ENCODE assay signal across 16 cellular contexts in the genomic region with DNA sequence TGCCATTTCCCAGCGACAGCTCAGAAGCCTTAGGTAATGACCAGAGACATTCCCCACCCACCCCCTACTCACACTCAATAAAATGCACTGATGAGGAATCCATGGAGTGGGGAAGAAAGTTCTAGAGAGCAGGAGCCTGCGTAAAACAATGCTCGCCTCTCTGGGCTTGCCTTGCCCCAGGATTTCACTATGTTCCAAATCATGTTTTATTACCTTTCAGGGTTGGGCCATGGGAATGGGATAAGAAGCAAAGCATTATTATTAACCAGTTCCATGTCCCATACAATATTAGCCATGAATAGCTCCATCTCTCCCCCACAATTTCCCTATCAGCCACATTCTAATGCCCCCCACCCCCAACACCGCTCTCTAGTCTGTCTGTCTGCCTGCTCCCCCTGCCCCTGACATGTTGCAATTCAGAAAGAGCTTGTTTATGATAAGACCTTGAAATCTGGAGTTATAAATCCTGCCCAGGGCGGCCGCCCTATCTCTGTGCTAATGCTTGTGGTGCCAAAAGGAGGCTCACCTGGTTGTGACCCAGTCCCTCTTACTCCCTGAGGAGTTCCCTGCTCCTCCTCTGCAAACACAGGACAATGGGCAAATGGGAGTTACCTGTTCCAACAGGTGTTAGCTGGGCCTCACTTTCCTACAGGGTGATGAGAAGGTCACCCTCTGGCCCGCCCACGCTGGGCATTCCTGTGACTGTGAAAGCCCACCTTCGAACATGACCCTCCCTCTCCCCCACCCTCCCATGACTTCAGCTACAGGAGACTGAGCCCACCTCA. TPM values are rescaled to one million over a fixed set of nuclear protein-coding genes. Genes with fewer than 3 reads are reported as not detected.
A peak's percentile ranks its signal among the peaks of the same experiment; 100 is the strongest.
DNase-seq lines count a peak whose midpoint lies in the region; ATAC-seq and TF ChIP-seq lines count a peak whose summit lies in the region.
"Had no signal": no experiment of that assay in that cellular context is flagged by ENCODE, and none has a peak within 500 bp of the region (broad histone marks: within the 10 kb centered on the region; RNA-seq: fewer than 3 reads in every experiment).

No MANE protein-coding gene starts in this region.

- no peaks in the 10 kb centered on the region for H3K79me1 ChIP-seq in H9 (ENCODE audit: insufficient read depth, low read depth, low read length, poor library complexity, severe bottlenecking)

- H3K9me3 ChIP-seq in H9 (ENCODE audit: control insufficient read depth, low read depth, low read length), result no peaks in the 10 kb centered on the region
- H3K9me3 ChIP-seq: BLaER1 treated with 17β-estradiol and CSF1 and Interleukin-3, amounts not matched to agents 10 nM and 100 nM; tibial artery had no signal

- TF ChIP-seq CTCF in H9 (conservative IDR thresholded peaks at IDR 0.05), result no peak
- TF ChIP-seq CTCF in osteocyte (IDR thresholded peaks at IDR 0.05), result no peak
- TF ChIP-seq CTCF in activated CD8-positive, alpha-beta T cell treated with anti-CD3 and anti-CD28 coated beads for 36 hours (IDR thresholded peaks at IDR 0.05), result no peak

- H3K4me3 Mint-ChIP-seq in H9, result no peak overlapping the region
- no peak overlapping the region for H3K4me3 Mint-ChIP-seq in osteocyte (ENCODE audit: unreplicated experiment)
- no peak overlapping the region for H3K4me3 Mint-ChIP-seq in activated CD8-positive, alpha-beta T cell treated with anti-CD3 and anti-CD28 coated beads for 36 hours
- H3K4me3 Mint-ChIP-seq: activated naive CD4-positive, alpha-beta T cell treated with anti-CD3 and anti-CD28 coated beads, Interleukin-2, amount 10 ng/mL, durations not matched to agents 7 days and 5 days; effector memory CD8-positive, alpha-beta T cell; memory B cell had no signal

- H3K4me2 ChIP-seq in H9 (ENCODE audit: insufficient read depth, insufficient read length, low read length), result no peak overlapping the region
- H3K4me2 ChIP-seq: BLaER1 treated with 17β-estradiol and CSF1 and Interleukin-3, amounts not matched to agents 10 nM and 100 nM had no signal

- no peak overlapping the region for H3K9ac ChIP-seq in H9 (ENCODE audit: extremely low read depth, insufficient read length, low read length)
- H3K9ac ChIP-seq: BLaER1 treated with 17β-estradiol and CSF1 and Interleukin-3, amounts not matched to agents 10 nM and 100 nM had no signal

- no peak overlapping the region for H3K56ac ChIP-seq in H9 (ENCODE audit: insufficient read length, low read depth, low read length)

- ATAC-seq in activated CD8-positive, alpha-beta T cell treated with anti-CD3 and anti-CD28 coated beads for 36 hours, result no peak
- no peak for ATAC-seq in GM19397 (IDR thresholded peaks at IDR 0.05; ENCODE audit: unreplicated experiment)
- ATAC-seq in GM21825 (IDR thresholded peaks at IDR 0.05; ENCODE audit: unreplicated experiment), result no peak
- ATAC-seq: effector memory CD8-positive, alpha-beta T cell had no signal

- no peak overlapping the region for H2AK5ac ChIP-seq in H9 (ENCODE audit: insufficient read length, low read length)

- no peak overlapping the region for H3K14ac ChIP-seq in H9 (ENCODE audit: insufficient read depth, low read length)

- H3K23me2 ChIP-seq in H9 (ENCODE audit: insufficient read length, low read depth, low read length, poor library complexity, severe bottlenecking), result no peaks in the 10 kb centered on the region

- H3K9me3 Mint-ChIP-seq in H9, result no peaks in the 10 kb centered on the region
- H3K9me3 Mint-ChIP-seq in osteocyte (ENCODE audit: unreplicated experiment), result no peaks in the 10 kb centered on the region
- no peaks in the 10 kb centered on the region for H3K9me3 Mint-ChIP-seq in activated CD8-positive, alpha-beta T cell treated with anti-CD3 and anti-CD28 coated beads for 36 hours
- H3K9me3 Mint-ChIP-seq: activated naive CD4-positive, alpha-beta T cell treated with anti-CD3 and anti-CD28 coated beads, Interleukin-2, amount 10 ng/mL, durations not matched to agents 7 days and 5 days; effector memory CD8-positive, alpha-beta T cell; memory B cell had no signal

- H4K5ac ChIP-seq in H9 (ENCODE audit: insufficient read length, low read depth, low read length), result no peak overlapping the region

- CTCF ChIA-PET in activated CD8-positive, alpha-beta T cell treated with anti-CD3 and anti-CD28 coated beads for 36 hours (lab: Charles Lee), result no interaction called here

- H3K18ac ChIP-seq in H9 (ENCODE audit: insufficient read length, low read depth, low read length), result no peak overlapping the region

- H3K4me1 Mint-ChIP-seq in H9 (peaks cover 7 to 10% of the 10 kb centered on the region in 2 experiments), osteocyte (ENCODE audit: unreplicated experiment) (peaks cover 10% of the 10 kb centered on the region)
- H3K4me1 Mint-ChIP-seq in activated CD8-positive, alpha-beta T cell treated with anti-CD3 and anti-CD28 coated beads for 36 hours (ENCODE audit: low read depth), result no peaks in the 10 kb centered on the region
- H3K4me1 Mint-ChIP-seq: activated naive CD4-positive, alpha-beta T cell treated with anti-CD3 and anti-CD28 coated beads, Interleukin-2, amount 10 ng/mL, durations not matched to agents 7 days and 5 days; memory B cell had no signal

- H3K36me3 Mint-ChIP-seq in H9 (ENCODE audit: insufficient read depth in 1 of 3, low read depth in 3 of 3), result no peaks in the 10 kb centered on the region
- no peaks in the 10 kb centered on the region for H3K36me3 Mint-ChIP-seq in osteocyte (ENCODE audit: unreplicated experiment)
- H3K36me3 Mint-ChIP-seq in activated CD8-positive, alpha-beta T cell treated with anti-CD3 and anti-CD28 coated beads for 36 hours (ENCODE audit: low read depth), result no peaks in the 10 kb centered on the region
- H3K36me3 Mint-ChIP-seq: activated naive CD4-positive, alpha-beta T cell treated with anti-CD3 and anti-CD28 coated beads, Interleukin-2, amount 10 ng/mL, durations not matched to agents 7 days and 5 days; memory B cell had no signal

- no peak overlapping the region for H4K91ac ChIP-seq in H9 (ENCODE audit: insufficient read length, low read depth, low read length)

- H3K27me3 ChIP-seq in H9 (ENCODE audit: insufficient read depth, low read length), result no peaks in the 10 kb centered on the region
- H3K27me3 ChIP-seq: BLaER1 treated with 17β-estradiol and CSF1 and Interleukin-3, amounts not matched to agents 10 nM and 100 nM had no signal

- H2BK5ac ChIP-seq in H9 (ENCODE audit: insufficient read length, low read length), result no peak overlapping the region

- WGBS in H9 (ENCODE audit: extremely low coverage, insufficient read length, low lambda C conversion rate), result no CpG with 5 or more reads among the region's 9 CpGs

- H3K27ac Mint-ChIP-seq in H9 (peak overlapping the region in 2 of 3 experiments; percentile 40 to 77; a peak in 3 of 7 replicates), osteocyte (ENCODE audit: unreplicated experiment) (peak overlapping the region; percentile 38)
- H3K27ac Mint-ChIP-seq in activated CD8-positive, alpha-beta T cell treated with anti-CD3 and anti-CD28 coated beads for 36 hours, result no peak overlapping the region
- H3K27ac Mint-ChIP-seq: activated naive CD4-positive, alpha-beta T cell treated with anti-CD3 and anti-CD28 coated beads, Interleukin-2, amount 10 ng/mL, durations not matched to agents 7 days and 5 days; effector memory CD8-positive, alpha-beta T cell; memory B cell had no signal

- no peaks in the 10 kb centered on the region for H3K4me1 ChIP-seq in H9 (ENCODE audit: insufficient read depth, low read length)
- H3K4me1 ChIP-seq: tibial artery had no signal

- H3K27ac ChIP-seq in H9 (ENCODE audit: insufficient read length, low read depth, low read length) (no peak overlapping the region), epithelial cell of prostate (peak overlapping the region; percentile 82)
- H3K27ac ChIP-seq: tibial artery had no signal

- H2AFZ ChIP-seq in H9 (ENCODE audit: low read length), result no peak overlapping the region

- H3K4ac ChIP-seq in H9 (ENCODE audit: low read depth, low read length), result no peak overlapping the region

- no peak overlapping the region for H2BK20ac ChIP-seq in H9 (ENCODE audit: low read depth, low read length, poor library complexity, severe bottlenecking)

- no peak overlapping the region for H3T11ph ChIP-seq in H9 (ENCODE audit: low read length)

- DNase-seq in H9 (no peak), NCI-H510A treated with DMSO at 0.1 percent for 48 hours (lab: John Stamatoyannopoulos, UW) (peak; percentile 92), epithelial cell of prostate (ENCODE audit: low read depth, low spot score) (no peak), osteocyte (ENCODE audit: extremely low spot score, unreplicated experiment) (no peak), glomerular visceral epithelial cell (ENCODE audit: extremely low spot score) (no peak)
- no peak for DNase-seq in activated CD8-positive, alpha-beta T cell treated with anti-CD3 and anti-CD28 coated beads for 36 hours
- DNase-seq: activated naive CD4-positive, alpha-beta T cell treated with anti-CD3 and anti-CD28 coated beads, Interleukin-2, amount 10 ng/mL, durations not matched to agents 7 days and 5 days; effector memory CD8-positive, alpha-beta T cell; foreskin melanocyte; NCI-H1930; SHP77; tibial artery had no signal

- intact Hi-C loops in activated CD8-positive, alpha-beta T cell treated with anti-CD3 and anti-CD28 coated beads for 36 hours (cut with micrococcal nuclease), result no loop called here

- no peaks in the 10 kb centered on the region for H4K20me1 ChIP-seq in H9 (ENCODE audit: control insufficient read depth, insufficient read depth, insufficient read length)
- H4K20me1 ChIP-seq: BLaER1 treated with 17β-estradiol and CSF1 and Interleukin-3, amounts not matched to agents 10 nM and 100 nM had no signal

- H2BK120ac ChIP-seq in H9 (ENCODE audit: low read depth, low read length, poor library complexity, severe bottlenecking), result no peak overlapping the region

- no peaks in the 10 kb centered on the region for H3K79me2 ChIP-seq in H9 (ENCODE audit: insufficient read depth, low read length)

- H3K27me3 Mint-ChIP-seq in H9 (ENCODE audit: low read depth) (no peaks in the 10 kb centered on the region; the same call in 1 of the 2 replicates), osteocyte (ENCODE audit: unreplicated experiment) (no peaks in the 10 kb centered on the region)
- peaks cover 3% of the 10 kb centered on the region for H3K27me3 Mint-ChIP-seq in activated CD8-positive, alpha-beta T cell treated with anti-CD3 and anti-CD28 coated beads for 36 hours

- H4K8ac ChIP-seq in H9 (replicated peaks; ENCODE audit: insufficient read length, low read depth, low read length), result no peak overlapping the region

- H3K23ac ChIP-seq in H9 (ENCODE audit: insufficient read length, low read depth, low read length), result no peak overlapping the region

- H2BK12ac ChIP-seq in H9 (ENCODE audit: insufficient read length, low read depth, low read length), result no peak overlapping the region

- POLR2A ChIA-PET in activated CD8-positive, alpha-beta T cell treated with anti-CD3 and anti-CD28 coated beads for 36 hours (lab: Charles Lee), result interaction anchor here (0.6 to 1.2 kb wide), 2 partner anchors 9 to 27 kb away, joined by 3 read pairs; no protein-coding TSS in a partner anchor

- no peak overlapping the region for H2BK15ac ChIP-seq in H9 (ENCODE audit: low read depth, low read length)

RNA-seq across cellular contexts. Expression of a gene that starts 28.0 kb away (rescaled TPM):
- 58.9 and 65.4 TPM in 2 replicates for total RNA-seq in H9 (2021)
- 46.4 and 47.4 TPM in 2 replicates for total RNA-seq in osteocyte
- 10 to 100 TPM; 33.1 to 34.5 TPM for total RNA-seq in activated CD8-positive, alpha-beta T cell treated with anti-CD3 and anti-CD28 coated beads for 36 hours
